ENCODE assay signal across 26 cellular contexts in genomic region chr16:88078111-88078775, GRCh38.
DNase-seq lines count a peak whose midpoint lies in the region; ATAC-seq and TF ChIP-seq lines count a peak whose summit lies in the region.
"Had no signal": no experiment of that assay in that cellular context is flagged by ENCODE, and none has a peak within 500 bp of the region (broad histone marks: within the 10 kb centered on the region; RNA-seq: fewer than 3 reads in every experiment).

No MANE protein-coding gene starts in this region.

- TF ChIP-seq CTCF in VCaP (conservative IDR thresholded peaks at IDR 0.05) (no peak), right atrium auricular region (IDR thresholded peaks at IDR 0.05) (no peak)

- no peak overlapping the region for H3K4me3 ChIP-seq in right atrium auricular region
- H3K4me3 ChIP-seq: breast epithelium, esophagus squamous epithelium, tibial nerve had no signal

- DNase-seq in Ammon's horn (ENCODE audit: low spot score), result peak; percentile 51
- DNase-seq in right atrium auricular region (ENCODE audit: low spot score), result no peak
- DNase-seq in putamen (ENCODE audit: low spot score), result peak; percentile 16
- DNase-seq in stimulated activated CD4-positive, alpha-beta T cell treated with anti-CD3 and anti-CD28 coated beads, Interleukin-15, amount 100 ng/mL, for 24 hours, result no peak
- DNase-seq in COR-L47 (lab: John Stamatoyannopoulos, UW), result no peak
- DNase-seq: activated CD4-positive, alpha-beta memory T cell treated with anti-CD3 and anti-CD28 coated beads, Interleukin-2, amount 10 ng/mL, durations not matched to agents 7 days and 5 days; activated CD8-positive, alpha-beta memory T cell treated with anti-CD3 and anti-CD28 coated beads, Interleukin-2, amount 50 U/mL, for 48 hours; CD4-positive, CD25-positive, alpha-beta regulatory T cell; endodermal cell; esophagus squamous epithelium; foreskin melanocyte; immature natural killer cell; MM.1S; naive thymus-derived CD4-positive, alpha-beta T cell; NCI-H2029; NCI-H2227 treated with DMSO at 0.1 percent for 48 hours; NCI-H69; SIG-M5 had no signal

- no peaks in the 10 kb centered on the region for H3K27me3 ChIP-seq in right atrium auricular region
- H3K27me3 ChIP-seq: breast epithelium, esophagus squamous epithelium, tibial nerve had no signal

- no peak for ATAC-seq in HG03139 (IDR thresholded peaks at IDR 0.05; ENCODE audit: unreplicated experiment)
- ATAC-seq: activated CD4-positive, CD25-positive, alpha-beta regulatory T cell treated with anti-CD3 and anti-CD28 coated beads, Interleukin-2, amount 50 U/mL, for 24 hours; activated T-helper 17 cell treated with anti-CD3 and anti-CD28 coated beads, Interleukin-2, amount 50 U/mL, for 72 hours; naive thymus-derived CD4-positive, alpha-beta T cell; Panc1 had no signal

- peaks cover 0 to 7% of the 10 kb centered on the region in 2 donors for H3K4me1 ChIP-seq in right atrium auricular region
- H3K4me1 ChIP-seq: breast epithelium, esophagus squamous epithelium, tibial nerve had no signal

- H3K27ac ChIP-seq in VCaP (peak overlapping the region; percentile 75), right atrium auricular region (peak overlapping the region; percentile 65 to 82)
- H3K27ac ChIP-seq: esophagus squamous epithelium, KMS-11, tibial nerve had no signal

- peaks cover 9% of the 10 kb centered on the region for H3K36me3 ChIP-seq in right atrium auricular region
- H3K36me3 ChIP-seq: breast epithelium had no signal

- H3K9me3 ChIP-seq in right atrium auricular region, result no peaks in the 10 kb centered on the region
- H3K9me3 ChIP-seq: breast epithelium, esophagus squamous epithelium, tibial nerve had no signal

Comparison
In these comparisons a context has a peak if more than half of its experiments do, and no peak if none do; other contexts are left out.
1. DNase-seq: peak in Ammon's horn (single experiment) and putamen (single experiment); none in right atrium auricular region (single experiment), stimulated activated CD4-positive, alpha-beta T cell treated with anti-CD3 and anti-CD28 coated beads, Interleukin-15, amount 100 ng/mL, for 24 hours (single experiment) and COR-L47 (single experiment).